ENCODE assay signal across 9 cellular contexts in genomic region chr16:24541534-24541933, GRCh38. TPM values are rescaled to one million over a fixed set of nuclear protein-coding genes. Genes with fewer than 3 reads are reported as not detected.
DNase-seq lines count a peak whose midpoint lies in the region; ATAC-seq, FAIRE-seq and TF ChIP-seq lines count a peak whose summit lies in the region.
"Had no signal": no experiment of that assay in that cellular context is flagged by ENCODE, and none has a peak within 500 bp of the region (broad histone marks: within the 10 kb centered on the region; RNA-seq: fewer than 3 reads in every experiment).

No MANE protein-coding gene starts in this region.

- H3K4me1 ChIP-seq in HAP-1 (peaks cover 11% of the 10 kb centered on the region), foreskin keratinocyte (peaks cover 12% of the 10 kb centered on the region), small intestine (ENCODE audit: control insufficient read depth in 2 of 2, insufficient read depth in 1 of 2, low read depth in 1 of 2, low read length in 1 of 2) (peaks cover 3 to 19% of the 10 kb centered on the region in 2 donors)

- H3K9me3 ChIP-seq in HAP-1, result no peaks in the 10 kb centered on the region
- no peaks in the 10 kb centered on the region for H3K9me3 ChIP-seq in WERI-Rb-1 (ENCODE audit: severe bottlenecking)
- no peaks in the 10 kb centered on the region for H3K9me3 ChIP-seq in small intestine (ENCODE audit: control insufficient read depth, low read depth)

- TF ChIP-seq CTCF in WERI-Rb-1 (IDR thresholded peaks at IDR 0.05; ENCODE audit: low read depth, low read length) (no peak), foreskin keratinocyte (conservative IDR thresholded peaks at IDR 0.05) (no peak), RWPE1 (conservative IDR thresholded peaks at IDR 0.05; ENCODE audit: low read depth) (no peak)

- FAIRE-seq in small intestine (lab: Jason Lieb, UNC), result no peak

- WGBS in small intestine, 3 donors, result 0 to 2% (median 2%) methylated on average over 3 of the region's 3 CpGs

- ATAC-seq in foreskin keratinocyte (no peak), HG02763 (IDR thresholded peaks at IDR 0.05; ENCODE audit: unreplicated experiment) (no peak), HG02885 (IDR thresholded peaks at IDR 0.05; ENCODE audit: poor library complexity, unreplicated experiment) (no peak)

- CTCF ChIA-PET in RWPE1 (lab: Yijun Ruan, JAX), result interaction anchor here (1.2 kb wide), 1 partner anchor 25 kb away, joined by 5 read pairs; no protein-coding TSS in a partner anchor

- H3K27me3 ChIP-seq in HAP-1 (ENCODE audit: low read depth), result no peaks in the 10 kb centered on the region
- no peaks in the 10 kb centered on the region for H3K27me3 ChIP-seq in WERI-Rb-1 (ENCODE audit: insufficient read depth, low read depth, severe bottlenecking)
- no peaks in the 10 kb centered on the region for H3K27me3 ChIP-seq in foreskin keratinocyte
- H3K27me3 ChIP-seq in small intestine (ENCODE audit: control insufficient read depth in 2 of 2, insufficient read depth in 2 of 2, low read length in 2 of 2), result no peaks in the 10 kb centered on the region

- H3K36me3 ChIP-seq in HAP-1 (replicated peaks) (peaks cover 30% of the 10 kb centered on the region), WERI-Rb-1 (peaks cover 61% of the 10 kb centered on the region), small intestine (ENCODE audit: control insufficient read depth in 2 of 2, insufficient read depth in 2 of 2, low read length in 2 of 2) (no peaks in the 10 kb centered on the region)

- in situ Hi-C loops in HAP-1 (cut with MboI; ENCODE audit: low sequenced_read_pairs), result no loop called here

- POLR2A ChIA-PET in RWPE1 (lab: Yijun Ruan, JAX; ENCODE audit: low non-redundant PET), result interaction anchor here (0.7 kb wide), 1 partner anchor 756 kb away, joined by 6 read pairs; no protein-coding TSS in a partner anchor

- H3K4me3 ChIP-seq in HAP-1 (peak overlapping the region; percentile 96), WERI-Rb-1 (ENCODE audit: low read depth, low read length) (peak overlapping the region; percentile 99), small intestine (ENCODE audit: low read depth in 1 of 2, low read length in 2 of 2) (peak overlapping the region in 1 of 2 donors; percentile 72)

- DNase-seq in HAP-1 (ENCODE audit: low spot score in 2 of 2) (no peak), WERI-Rb-1 (no peak), foreskin keratinocyte (no peak), small intestine (peak; percentile 10), RWPE1 (ENCODE audit: low spot score) (no peak)
- DNase-seq in stimulated activated CD8-positive, alpha-beta memory T cell treated with anti-CD3 and anti-CD28 coated beads, Interleukin-4, amount 100 ng/mL, for 48 hours, result no peak
- DNase-seq: activated CD4-positive, CD25-positive, alpha-beta regulatory T cell treated with anti-CD3 and anti-CD28 coated beads, Interleukin-2, amount 50 U/mL, for 72 hours had no signal

- H3K27ac ChIP-seq in WERI-Rb-1 (peak overlapping the region; percentile 97), foreskin keratinocyte (peak overlapping the region; percentile 97), small intestine (ENCODE audit: low read depth in 1 of 2, low read length in 1 of 2) (no peak overlapping the region), RWPE1 (no peak overlapping the region)

RNA-seq across cellular contexts. Expression of gene RBBP6, which starts 2.2 kb away (rescaled TPM):
- 27.4 and 27.8 TPM in 2 replicates for total RNA-seq in foreskin keratinocyte
- 13.1 and 15.4 TPM in 2 replicates for polyA plus RNA-seq in foreskin keratinocyte
- polyA plus RNA-seq in small intestine, result 10 to 100 TPM; 20.7 to 32.4 (median 28.1) TPM

Comparison
In these comparisons a context has a peak if more than half of its experiments do, and no peak if none do; other contexts are left out.
1. H3K27ac ChIP-seq: peak in WERI-Rb-1 (single experiment) and foreskin keratinocyte (single experiment); none in small intestine (0 of 2) and RWPE1 (single experiment).